ENCODE assay signal across 21 cellular contexts in the genomic region with DNA sequence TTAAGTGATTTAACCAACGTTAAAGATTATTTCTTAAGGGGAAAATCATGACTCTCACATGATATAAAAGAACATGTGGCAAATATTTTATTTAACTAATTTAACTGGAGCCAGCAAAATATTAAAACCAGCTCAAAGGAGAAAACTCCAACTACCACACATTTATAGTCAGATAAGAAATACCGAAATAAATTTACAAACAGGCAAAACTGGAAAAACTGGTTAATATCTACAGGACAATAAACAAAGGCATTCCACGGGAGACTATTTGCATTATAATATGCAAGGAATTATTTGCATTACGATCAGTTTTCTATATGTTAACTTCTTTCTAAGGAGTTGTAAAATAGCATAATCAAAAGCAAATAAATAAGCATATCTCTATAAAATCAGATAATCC. TPM values are rescaled to one million over a fixed set of nuclear protein-coding genes. Genes with fewer than 3 reads are reported as not detected.
DNase-seq lines count a peak whose midpoint lies in the region; TF ChIP-seq lines count a peak whose summit lies in the region.
"Had no signal": no experiment of that assay in that cellular context is flagged by ENCODE, and none has a peak within 500 bp of the region (broad histone marks: within the 10 kb centered on the region; RNA-seq: fewer than 3 reads in every experiment).

No MANE protein-coding gene starts in this region.

- peak overlapping the region; percentile 70 for H3K4me3 Mint-ChIP-seq in endodermal cell
- H3K4me3 Mint-ChIP-seq: CD14-positive monocyte; T-helper 1 cell treated with Interleukin-12 subunit alpha and Interleukin-12 subunit beta and Interleukin-4 antibody, amounts not matched to agents 30 μg/mL and 1 μg/mL, for 36 hours had no signal

- H3K4me1 ChIP-seq in HUES6 (ENCODE audit: control insufficient read depth, insufficient read depth, low read length): peaks cover 6% of the 10 kb centered on the region
- H3K4me1 ChIP-seq in endodermal cell (ENCODE audit: control insufficient read depth, insufficient read depth, low read length): peaks cover 7% of the 10 kb centered on the region

- H3K27ac ChIP-seq in C4-2B (peak overlapping the region; percentile 76), HUES6 (ENCODE audit: low read depth, low read length) (peak overlapping the region; percentile 51), endodermal cell (ENCODE audit: low read depth, low read length) (no peak overlapping the region)

- H3K9me3 Mint-ChIP-seq in endodermal cell: no peaks in the 10 kb centered on the region
- H3K9me3 Mint-ChIP-seq: CD14-positive monocyte; T-helper 1 cell treated with Interleukin-12 subunit alpha and Interleukin-12 subunit beta and Interleukin-4 antibody, amounts not matched to agents 30 μg/mL and 1 μg/mL, for 36 hours had no signal

- peak overlapping the region; percentile 62 for H3K27ac Mint-ChIP-seq in endodermal cell
- H3K27ac Mint-ChIP-seq: CD14-positive monocyte; T-helper 1 cell treated with Interleukin-12 subunit alpha and Interleukin-12 subunit beta and Interleukin-4 antibody, amounts not matched to agents 30 μg/mL and 1 μg/mL, for 36 hours had no signal

- H3K9me3 ChIP-seq in HUES6 (ENCODE audit: control insufficient read depth, insufficient read depth, low read depth, low read length) (no peaks in the 10 kb centered on the region; the same call in 1 of the 2 replicates), endodermal cell (ENCODE audit: control insufficient read depth, low read length) (no peaks in the 10 kb centered on the region)
- H3K9me3 ChIP-seq: HAP-1 had no signal

- peaks cover 60% of the 10 kb centered on the region for H3K4me1 Mint-ChIP-seq in endodermal cell
- H3K4me1 Mint-ChIP-seq: CD14-positive monocyte had no signal

- H3K27me3 Mint-ChIP-seq in endodermal cell (ENCODE audit: insufficient read depth): no peaks in the 10 kb centered on the region

- H3K27me3 ChIP-seq in HUES6 (ENCODE audit: control insufficient read depth, insufficient read depth, low read length): no peaks in the 10 kb centered on the region
- H3K27me3 ChIP-seq in endodermal cell (ENCODE audit: control insufficient read depth, insufficient read depth, low read length, poor library complexity, severe bottlenecking): no peaks in the 10 kb centered on the region

- H3K4me3 ChIP-seq in HUES6 (ENCODE audit: low read depth, low read length) (no peak overlapping the region), endodermal cell (ENCODE audit: low read length) (peak overlapping the region; percentile 1), foreskin fibroblast (ENCODE audit: low read depth in 1 of 2, low read length in 2 of 2) (no peak overlapping the region)
- H3K4me3 ChIP-seq: HAP-1, K562 had no signal

- peak; percentile 95 for DNase-seq in NCI-H526 treated with DMSO at 0.1 percent for 48 hours (lab: John Stamatoyannopoulos, UW)
- DNase-seq in endodermal cell: no peak
- DNase-seq in kidney tubule cell (ENCODE audit: low spot score): no peak
- no peak for DNase-seq in activated CD4-positive, alpha-beta T cell treated with anti-CD3 and anti-CD28 coated beads for 48 hours
- no peak for DNase-seq in NOMO-1 treated with DMSO at 0.1 percent for 48 hours (lab: John Stamatoyannopoulos, UW; ENCODE audit: unreplicated experiment)
- DNase-seq in foreskin fibroblast: no peak
- DNase-seq: DMS79, NCI-H1092 treated with DMSO at 0.1 percent for 48 hours, NCI-H1436 treated with DMSO at 0.1 percent for 48 hours, NCI-H1930, NCI-H2227 treated with DMSO at 0.1 percent for 48 hours, NCI-H510A, RPMI8226, SHP77 had no signal

- no peak for TF ChIP-seq CTCF in C4-2B (conservative IDR thresholded peaks at IDR 0.05)
- no peak for TF ChIP-seq CTCF in endodermal cell (conservative IDR thresholded peaks at IDR 0.05)
- no peak for TF ChIP-seq CTCF in foreskin fibroblast (IDR thresholded peaks at IDR 0.05; ENCODE audit: low read depth, low read length)

- peaks cover 21% of the 10 kb centered on the region for H3K36me3 Mint-ChIP-seq in endodermal cell (ENCODE audit: low read depth)
- H3K36me3 Mint-ChIP-seq: CD14-positive monocyte had no signal

- 71% methylated on average over 3 of the region's 4 CpGs; no CpG with 5 or more reads in 1 of the 2 experiments for WGBS in endodermal cell (ENCODE audit: insufficient coverage in 1 of 2, insufficient read length in 1 of 2), 2 experiments

- no peaks in the 10 kb centered on the region for H3K36me3 ChIP-seq in HUES6 (ENCODE audit: control insufficient read depth, insufficient read depth, low read length)
- no peaks in the 10 kb centered on the region for H3K36me3 ChIP-seq in endodermal cell (ENCODE audit: control insufficient read depth, insufficient read depth, low read length)
- H3K36me3 ChIP-seq: HAP-1 had no signal

- H3K9ac ChIP-seq in HUES6 (ENCODE audit: low read length): no peak overlapping the region
- H3K9ac ChIP-seq in endodermal cell (ENCODE audit: extremely low read depth, low read length, poor library complexity, severe bottlenecking): no peak overlapping the region

RNA-seq across cellular contexts. Expression of a gene that starts 13.8 kb away (rescaled TPM):
- 10 to 100 TPM in 1 of 2 donors, 1 to 10 TPM in 1; 4.4 to 10.5 TPM for total RNA-seq in endodermal cell
- 0.39 TPM for polyA plus RNA-seq in endodermal cell (2013, experiment 1 of 2)
- polyA plus RNA-seq in endodermal cell (2013, experiment 2 of 2): 0.33 TPM
- total RNA-seq: K562, LHCN-M2 had no signal
- polyA plus RNA-seq: CD14-positive monocyte, K562 had no signal
